1 cellular context compared by ENCODE assay signal in the genomic region with DNA sequence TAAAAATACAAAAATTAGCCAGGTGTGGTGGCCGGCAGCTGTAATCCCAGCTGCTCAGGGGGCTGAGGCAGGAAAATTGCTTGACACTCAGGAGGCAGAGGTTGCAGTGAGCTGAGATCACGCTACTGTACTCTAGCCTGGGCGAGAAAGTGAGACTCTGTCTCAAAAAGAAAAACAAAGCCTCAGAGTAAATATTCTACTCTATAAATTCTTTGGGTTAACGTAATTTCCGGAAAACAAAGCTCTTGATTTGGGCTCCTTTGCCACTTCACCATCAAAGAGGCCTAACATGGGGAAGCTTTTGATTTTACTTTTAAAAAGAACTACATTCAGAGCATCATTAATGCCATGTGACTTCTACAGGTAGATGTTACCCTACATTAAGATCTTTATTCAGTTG.
TF ChIP-seq lines count a peak whose summit lies in the region.

No MANE protein-coding gene starts in this region.

TF ChIP-seq in H1, 55 proteins besides CTCF, POLR2A, EP300 and RAD21:
- TF ChIP-seq SUZ12 (IDR thresholded peaks at IDR 0.05; ENCODE audit: low read length), result no peak
- no peak for TF ChIP-seq GABPA (IDR thresholded peaks at IDR 0.05; ENCODE audit: borderline replicate concordance, insufficient read depth, low read length)
- TF ChIP-seq, protein P1, sequence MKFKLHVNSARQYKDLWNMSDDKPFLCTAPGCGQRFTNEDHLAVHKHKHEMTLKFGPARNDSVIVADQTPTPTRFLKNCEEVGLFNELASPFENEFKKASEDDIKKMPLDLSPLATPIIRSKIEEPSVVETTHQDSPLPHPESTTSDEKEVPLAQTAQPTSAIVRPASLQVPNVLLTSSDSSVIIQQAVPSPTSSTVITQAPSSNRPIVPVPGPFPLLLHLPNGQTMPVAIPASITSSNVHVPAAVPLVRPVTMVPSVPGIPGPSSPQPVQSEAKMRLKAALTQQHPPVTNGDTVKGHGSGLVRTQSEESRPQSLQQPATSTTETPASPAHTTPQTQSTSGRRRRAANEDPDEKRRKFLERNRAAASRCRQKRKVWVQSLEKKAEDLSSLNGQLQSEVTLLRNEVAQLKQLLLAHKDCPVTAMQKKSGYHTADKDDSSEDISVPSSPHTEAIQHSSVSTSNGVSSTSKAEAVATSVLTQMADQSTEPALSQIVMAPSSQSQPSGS (IDR thresholded peaks at IDR 0.05; ENCODE audit: low read length), result no peak
- TF ChIP-seq TAF1 (IDR thresholded peaks at IDR 0.05; ENCODE audit: low read depth, low read length), result no peak
- no peak for TF ChIP-seq SIX5 (IDR thresholded peaks at IDR 0.05; ENCODE audit: low read depth, low read length)
- TF ChIP-seq GTF2F1 (IDR thresholded peaks at IDR 0.05; ENCODE audit: borderline replicate concordance, low read depth, low read length), result no peak
- no peak for TF ChIP-seq CHD1 (IDR thresholded peaks at IDR 0.05; ENCODE audit: low read depth, low read length)
- no peak for TF ChIP-seq YY1 (IDR thresholded peaks at IDR 0.05; ENCODE audit: low read depth, low read length)
- no peak for TF ChIP-seq NANOG (IDR thresholded peaks at IDR 0.05; ENCODE audit: insufficient read depth, low read depth, low read length, poor library complexity, severe bottlenecking)
- no peak for TF ChIP-seq CREB1 (IDR thresholded peaks at IDR 0.05)
- no peak for TF ChIP-seq PHF8 (conservative IDR thresholded peaks at IDR 0.05; ENCODE audit: low read depth, low read length)
- no peak for TF ChIP-seq JUND (IDR thresholded peaks at IDR 0.05; ENCODE audit: low read length)
- TF ChIP-seq, protein P2, sequence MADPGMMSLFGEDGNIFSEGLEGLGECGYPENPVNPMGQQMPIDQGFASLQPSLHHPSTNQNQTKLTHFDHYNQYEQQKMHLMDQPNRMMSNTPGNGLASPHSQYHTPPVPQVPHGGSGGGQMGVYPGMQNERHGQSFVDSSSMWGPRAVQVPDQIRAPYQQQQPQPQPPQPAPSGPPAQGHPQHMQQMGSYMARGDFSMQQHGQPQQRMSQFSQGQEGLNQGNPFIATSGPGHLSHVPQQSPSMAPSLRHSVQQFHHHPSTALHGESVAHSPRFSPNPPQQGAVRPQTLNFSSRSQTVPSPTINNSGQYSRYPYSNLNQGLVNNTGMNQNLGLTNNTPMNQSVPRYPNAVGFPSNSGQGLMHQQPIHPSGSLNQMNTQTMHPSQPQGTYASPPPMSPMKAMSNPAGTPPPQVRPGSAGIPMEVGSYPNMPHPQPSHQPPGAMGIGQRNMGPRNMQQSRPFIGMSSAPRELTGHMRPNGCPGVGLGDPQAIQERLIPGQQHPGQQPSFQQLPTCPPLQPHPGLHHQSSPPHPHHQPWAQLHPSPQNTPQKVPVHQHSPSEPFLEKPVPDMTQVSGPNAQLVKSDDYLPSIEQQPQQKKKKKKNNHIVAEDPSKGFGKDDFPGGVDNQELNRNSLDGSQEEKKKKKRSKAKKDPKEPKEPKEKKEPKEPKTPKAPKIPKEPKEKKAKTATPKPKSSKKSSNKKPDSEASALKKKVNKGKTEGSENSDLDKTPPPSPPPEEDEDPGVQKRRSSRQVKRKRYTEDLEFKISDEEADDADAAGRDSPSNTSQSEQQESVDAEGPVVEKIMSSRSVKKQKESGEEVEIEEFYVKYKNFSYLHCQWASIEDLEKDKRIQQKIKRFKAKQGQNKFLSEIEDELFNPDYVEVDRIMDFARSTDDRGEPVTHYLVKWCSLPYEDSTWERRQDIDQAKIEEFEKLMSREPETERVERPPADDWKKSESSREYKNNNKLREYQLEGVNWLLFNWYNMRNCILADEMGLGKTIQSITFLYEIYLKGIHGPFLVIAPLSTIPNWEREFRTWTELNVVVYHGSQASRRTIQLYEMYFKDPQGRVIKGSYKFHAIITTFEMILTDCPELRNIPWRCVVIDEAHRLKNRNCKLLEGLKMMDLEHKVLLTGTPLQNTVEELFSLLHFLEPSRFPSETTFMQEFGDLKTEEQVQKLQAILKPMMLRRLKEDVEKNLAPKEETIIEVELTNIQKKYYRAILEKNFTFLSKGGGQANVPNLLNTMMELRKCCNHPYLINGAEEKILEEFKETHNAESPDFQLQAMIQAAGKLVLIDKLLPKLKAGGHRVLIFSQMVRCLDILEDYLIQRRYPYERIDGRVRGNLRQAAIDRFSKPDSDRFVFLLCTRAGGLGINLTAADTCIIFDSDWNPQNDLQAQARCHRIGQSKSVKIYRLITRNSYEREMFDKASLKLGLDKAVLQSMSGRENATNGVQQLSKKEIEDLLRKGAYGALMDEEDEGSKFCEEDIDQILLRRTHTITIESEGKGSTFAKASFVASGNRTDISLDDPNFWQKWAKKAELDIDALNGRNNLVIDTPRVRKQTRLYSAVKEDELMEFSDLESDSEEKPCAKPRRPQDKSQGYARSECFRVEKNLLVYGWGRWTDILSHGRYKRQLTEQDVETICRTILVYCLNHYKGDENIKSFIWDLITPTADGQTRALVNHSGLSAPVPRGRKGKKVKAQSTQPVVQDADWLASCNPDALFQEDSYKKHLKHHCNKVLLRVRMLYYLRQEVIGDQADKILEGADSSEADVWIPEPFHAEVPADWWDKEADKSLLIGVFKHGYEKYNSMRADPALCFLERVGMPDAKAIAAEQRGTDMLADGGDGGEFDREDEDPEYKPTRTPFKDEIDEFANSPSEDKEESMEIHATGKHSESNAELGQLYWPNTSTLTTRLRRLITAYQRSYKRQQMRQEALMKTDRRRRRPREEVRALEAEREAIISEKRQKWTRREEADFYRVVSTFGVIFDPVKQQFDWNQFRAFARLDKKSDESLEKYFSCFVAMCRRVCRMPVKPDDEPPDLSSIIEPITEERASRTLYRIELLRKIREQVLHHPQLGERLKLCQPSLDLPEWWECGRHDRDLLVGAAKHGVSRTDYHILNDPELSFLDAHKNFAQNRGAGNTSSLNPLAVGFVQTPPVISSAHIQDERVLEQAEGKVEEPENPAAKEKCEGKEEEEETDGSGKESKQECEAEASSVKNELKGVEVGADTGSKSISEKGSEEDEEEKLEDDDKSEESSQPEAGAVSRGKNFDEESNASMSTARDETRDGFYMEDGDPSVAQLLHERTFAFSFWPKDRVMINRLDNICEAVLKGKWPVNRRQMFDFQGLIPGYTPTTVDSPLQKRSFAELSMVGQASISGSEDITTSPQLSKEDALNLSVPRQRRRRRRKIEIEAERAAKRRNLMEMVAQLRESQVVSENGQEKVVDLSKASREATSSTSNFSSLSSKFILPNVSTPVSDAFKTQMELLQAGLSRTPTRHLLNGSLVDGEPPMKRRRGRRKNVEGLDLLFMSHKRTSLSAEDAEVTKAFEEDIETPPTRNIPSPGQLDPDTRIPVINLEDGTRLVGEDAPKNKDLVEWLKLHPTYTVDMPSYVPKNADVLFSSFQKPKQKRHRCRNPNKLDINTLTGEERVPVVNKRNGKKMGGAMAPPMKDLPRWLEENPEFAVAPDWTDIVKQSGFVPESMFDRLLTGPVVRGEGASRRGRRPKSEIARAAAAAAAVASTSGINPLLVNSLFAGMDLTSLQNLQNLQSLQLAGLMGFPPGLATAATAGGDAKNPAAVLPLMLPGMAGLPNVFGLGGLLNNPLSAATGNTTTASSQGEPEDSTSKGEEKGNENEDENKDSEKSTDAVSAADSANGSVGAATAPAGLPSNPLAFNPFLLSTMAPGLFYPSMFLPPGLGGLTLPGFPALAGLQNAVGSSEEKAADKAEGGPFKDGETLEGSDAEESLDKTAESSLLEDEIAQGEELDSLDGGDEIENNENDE (IDR thresholded peaks at IDR 0.05; ENCODE audit: insufficient replicate concordance, low read length), result no peak
- TF ChIP-seq KDM1A (IDR thresholded peaks at IDR 0.05; ENCODE audit: borderline replicate concordance, low read length), result no peak
